In genomic region chr11:79956061-79956460, GRCh38 we compare ENCODE assay signal across 19 cellular contexts.
DNase-seq lines count a peak whose midpoint lies in the region; ATAC-seq and TF ChIP-seq lines count a peak whose summit lies in the region.
"Had no signal": no experiment of that assay in that cellular context is flagged by ENCODE, and none has a peak within 500 bp of the region (broad histone marks: within the 10 kb centered on the region; RNA-seq: fewer than 3 reads in every experiment).

No MANE protein-coding gene starts in this region.

- H3K27ac ChIP-seq in tibial artery, result no peak overlapping the region
- H3K27ac ChIP-seq: 22Rv1, A549, BLaER1 had no signal

- H3K4me3 ChIP-seq in tibial artery, result no peak overlapping the region
- H3K4me3 ChIP-seq: A549, BLaER1, GM23338 had no signal

- intact Hi-C loops in tibial artery (cut with DNase I; ENCODE audit: low total_unique reads), result no loop called here

- no peaks in the 10 kb centered on the region for H3K4me1 ChIP-seq in tibial artery
- H3K4me1 ChIP-seq: A549, BLaER1 had no signal

- DNase-seq in NCI-H2171 treated with DMSO at 0.1 percent for 48 hours (lab: John Stamatoyannopoulos, UW), result peak; percentile 21
- no peak for DNase-seq in NCI-H2171 (lab: John Stamatoyannopoulos, UW)
- DNase-seq in NCI-H1105 treated with DMSO at 0.1 percent for 48 hours (lab: John Stamatoyannopoulos, UW), result peak; percentile 70
- DNase-seq in NCI-H524 (lab: John Stamatoyannopoulos, UW), result peak; percentile 26 to 79
- DNase-seq in UCSD-AML1 (lab: John Stamatoyannopoulos, UW; ENCODE audit: unreplicated experiment), result no peak
- no peak for DNase-seq in tibial artery
- DNase-seq: AML-193; CD4-positive, alpha-beta memory T cell; DMS153; DMS79; GDM1; HCEC 1CT; HFFc6; IMR-90 had no signal

- no peaks in the 10 kb centered on the region for H3K36me3 ChIP-seq in tibial artery
- H3K36me3 ChIP-seq: BLaER1 had no signal

- no peaks in the 10 kb centered on the region for H3K27me3 ChIP-seq in tibial artery
- H3K27me3 ChIP-seq: BLaER1 had no signal

- H3K9me3 ChIP-seq in tibial artery, result peaks cover 0 to 10% (median 6%) of the 10 kb centered on the region in 3 donors

- TF ChIP-seq CTCF in tibial artery (IDR thresholded peaks at IDR 0.05), result no peak

- ATAC-seq in GM18907 (IDR thresholded peaks at IDR 0.05; ENCODE audit: unreplicated experiment), result no peak
- ATAC-seq: A549, GM23338 had no signal

Comparison
In these comparisons a context has a peak if more than half of its experiments do, and no peak if none do; other contexts are left out.
1. DNase-seq: peak in NCI-H2171 treated with DMSO at 0.1 percent for 48 hours (single experiment), NCI-H1105 treated with DMSO at 0.1 percent for 48 hours (single experiment) and NCI-H524 (2 of 2); none in NCI-H2171 (single experiment), UCSD-AML1 (single experiment) and tibial artery (0 of 2).